1 cellular context compared by ENCODE assay signal in the genomic region with DNA sequence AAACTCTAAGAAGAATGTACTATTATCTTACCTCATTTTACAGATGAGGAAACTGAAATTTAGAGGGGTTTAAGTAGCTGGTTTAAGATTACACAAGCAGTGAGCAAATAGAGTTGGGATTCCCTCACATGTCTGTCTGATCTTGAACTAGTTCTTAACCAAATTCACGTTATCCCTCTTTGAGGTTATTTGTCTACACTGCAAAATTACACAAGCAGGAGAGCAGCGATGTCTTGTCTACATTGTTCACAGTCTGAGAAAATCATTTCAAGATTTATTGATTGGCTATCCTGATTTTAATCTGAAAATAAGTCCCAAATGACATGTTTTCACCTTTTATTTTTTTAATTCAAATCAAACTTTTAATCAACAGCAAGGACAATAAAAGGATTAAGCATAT.
A peak's percentile ranks its signal among the peaks of the same experiment; 100 is the strongest.
TF ChIP-seq lines count a peak whose summit lies in the region.

No MANE protein-coding gene starts in this region.

TF ChIP-seq in HepG2, 621 proteins besides CTCF, POLR2A, EP300 and RAD21:
- peak; percentile 51 to 57; a peak in 3 of 4 replicates for TF ChIP-seq MAFK (conservative IDR thresholded peaks at IDR 0.05 in 1 of 2, IDR thresholded peaks at IDR 0.05 in 1 of 2; ENCODE audit: low read length in 2 of 2)
- no peak for TF ChIP-seq ZNF772 (CRISPR knock-in tag; IDR thresholded peaks at IDR 0.05)
- peak; percentile 9; the same call in 1 of the 2 replicates for TF ChIP-seq MAFF (IDR thresholded peaks at IDR 0.05; ENCODE audit: low read depth, low read length)
TF ChIP-seq in HepG2: peak in this region for 2.
